In genomic region chr5:173331956-173332479, GRCh38 we compare ENCODE assay signal across 8 cellular contexts. TPM values are rescaled to one million over a fixed set of nuclear protein-coding genes. Genes with fewer than 3 reads are reported as not detected.
DNase-seq lines count a peak whose midpoint lies in the region; ATAC-seq and TF ChIP-seq lines count a peak whose summit lies in the region.

No MANE protein-coding gene starts in this region.

- H3K27ac ChIP-seq in IMR-90 (ENCODE audit: insufficient read depth, low read length) (no peak overlapping the region), Peyer's patch (no peak overlapping the region), thyroid gland (no peak overlapping the region)

- H2AK5ac ChIP-seq in IMR-90 (ENCODE audit: low read depth, low read length): peak overlapping the region; percentile 95

- peak overlapping the region; percentile 62 for H2AK9ac ChIP-seq in IMR-90 (replicated peaks; ENCODE audit: low read depth, low read length, poor library complexity)

- peak; percentile 86 for TF ChIP-seq CTCF in IMR-90 (conservative IDR thresholded peaks at IDR 0.05; ENCODE audit: low read depth, low read length)
- TF ChIP-seq CTCF in Peyer's patch (IDR thresholded peaks at IDR 0.05): peak in 5 of 6 experiments; percentile 39 to 82 (median 76)
- TF ChIP-seq CTCF in fibroblast of the aortic adventitia (IDR thresholded peaks at IDR 0.05; ENCODE audit: insufficient read depth, low read length): peak; percentile 90
- TF ChIP-seq CTCF in omental fat pad (IDR thresholded peaks at IDR 0.05): peak in 2 of 3 donors; percentile 75 to 92
- TF ChIP-seq CTCF in thyroid gland (IDR thresholded peaks at IDR 0.05): peak; percentile 87 to 98 (median 96)

- peak overlapping the region; percentile 91 for H2BK20ac ChIP-seq in IMR-90 (ENCODE audit: low read depth, low read length)

- peak overlapping the region in 1 of 2 donors; percentile 52 for H3K4me3 Mint-ChIP-seq in activated T-cell treated with anti-CD3 and anti-CD28 coated beads, Interleukin-2, amount 50 U/mL, for 72 hours

- peak overlapping the region; percentile 51; the same call in 1 of the 3 replicates for H2BK15ac ChIP-seq in IMR-90 (ENCODE audit: low read depth, low read length)

- H3K9ac ChIP-seq in IMR-90 (ENCODE audit: low read depth, low read length): no peak overlapping the region; the same call in 1 of the 2 replicates

- no peak overlapping the region for H2BK5ac ChIP-seq in IMR-90 (ENCODE audit: low read depth, low read length, poor library complexity, severe bottlenecking)

- 8% methylated on average over 5 of the region's 16 CpGs; no CpG with 5 or more reads in 1 of the 2 experiments for WGBS in IMR-90 (ENCODE audit: extremely low coverage in 2 of 2, insufficient read length in 1 of 2), 2 experiments
- 43 to 45% methylated on average over 15 to 16 of the region's 16 CpGs for WGBS in thyroid gland, 2 donors

- in situ Hi-C loops in IMR-90 (cut with MboI; ENCODE audit: low sequenced_read_pairs): no loop called here

- H3K79me1 ChIP-seq in IMR-90 (ENCODE audit: low read depth in 1 of 2, low read length in 2 of 2): peaks cover 0 to 23% of the 10 kb centered on the region in 2 experiments; a peak in 1 of 4 replicates

- peaks cover 48% of the 10 kb centered on the region for H3K27me3 Mint-ChIP-seq in activated T-cell treated with anti-CD3 and anti-CD28 coated beads, Interleukin-2, amount 50 U/mL, for 72 hours (ENCODE audit: low read depth)

- H3K27me3 ChIP-seq in IMR-90 (ENCODE audit: control insufficient read depth, insufficient read depth, low read length) (no peaks in the 10 kb centered on the region), Peyer's patch (peaks cover 0 to 15% of the 10 kb centered on the region in 2 donors), thyroid gland (no peaks in the 10 kb centered on the region)

- H3K4me3 ChIP-seq in IMR-90 (ENCODE audit: insufficient read depth, low read depth, low read length) (no peak overlapping the region), Peyer's patch (no peak overlapping the region), fibroblast of the aortic adventitia (ENCODE audit: low read depth, low read length) (no peak overlapping the region), thyroid gland (replicated peaks in 1 of 3) (no peak overlapping the region)

- dilution Hi-C loops in IMR-90 (cut with HindIII; ENCODE audit: low sequenced_read_pairs, unreplicated experiment): no loop called here

- H3K4me1 Mint-ChIP-seq in activated T-cell treated with anti-CD3 and anti-CD28 coated beads, Interleukin-2, amount 50 U/mL, for 72 hours (ENCODE audit: low read depth): peaks cover 15% of the 10 kb centered on the region

- H3K9me3 Mint-ChIP-seq in activated T-cell treated with anti-CD3 and anti-CD28 coated beads, Interleukin-2, amount 50 U/mL, for 72 hours: peaks cover 0 to 1% of the 10 kb centered on the region in 2 donors

- POLR2A ChIA-PET in IMR-90 (lab: Charles Lee; ENCODE audit: unreplicated experiment): no interaction called here

- H4K91ac ChIP-seq in IMR-90 (ENCODE audit: insufficient read depth, low read depth, low read length): peak overlapping the region; percentile 43

- peak; percentile 67 for ATAC-seq in GM21526 (IDR thresholded peaks at IDR 0.05; ENCODE audit: low FRiP score, unreplicated experiment)
- ATAC-seq in IMR-90 (ENCODE audit: low read depth): peak; percentile 11
- peak; percentile 63 to 71 for ATAC-seq in activated T-cell treated with anti-CD3 and anti-CD28 coated beads, Interleukin-2, amount 50 U/mL, for 72 hours (replicated peaks in 1 of 2)
- peak; percentile 92 for ATAC-seq in omental fat pad (ENCODE audit: low FRiP score)

- no peaks in the 10 kb centered on the region for H3K9me1 ChIP-seq in IMR-90 (ENCODE audit: insufficient read depth, low read length)

- peaks cover 11% of the 10 kb centered on the region for H4K20me1 ChIP-seq in IMR-90 (ENCODE audit: insufficient read depth, low read length)

- H3K27ac Mint-ChIP-seq in activated T-cell treated with anti-CD3 and anti-CD28 coated beads, Interleukin-2, amount 50 U/mL, for 72 hours: no peak overlapping the region

- intact Hi-C loops in IMR-90 (cut with micrococcal nuclease) (loop anchor here (1.0 kb wide), 1 partner anchor 38 kb away; no protein-coding TSS in a partner anchor), thyroid gland (cut with DNase I) (loop anchor here (1.0 kb wide), 1 partner anchor 38 kb away; no protein-coding TSS in a partner anchor)

- H3K36me3 ChIP-seq in IMR-90 (ENCODE audit: control insufficient read depth, insufficient read depth, low read length) (peaks cover 2% of the 10 kb centered on the region; the same call in 1 of the 2 replicates), Peyer's patch (no peaks in the 10 kb centered on the region), thyroid gland (no peaks in the 10 kb centered on the region)

- H3K36me3 Mint-ChIP-seq in activated T-cell treated with anti-CD3 and anti-CD28 coated beads, Interleukin-2, amount 50 U/mL, for 72 hours (ENCODE audit: insufficient read depth in 2 of 2): peaks cover 8 to 18% of the 10 kb centered on the region in 2 donors

- H3K18ac ChIP-seq in IMR-90 (ENCODE audit: low read depth, low read length): 0 out of 2 replicates have a peak overlapping the region, but pooled peaks have one; percentile 29

- H3K14ac ChIP-seq in IMR-90 (replicated peaks; ENCODE audit: low read depth, low read length): 0 out of 2 replicates have a peak overlapping the region, but pooled peaks have one; percentile 19

- H3K4me2 ChIP-seq in IMR-90 (ENCODE audit: low read depth, low read length): no peak overlapping the region

- CTCF ChIA-PET in IMR-90 (lab: Yijun Ruan, JAX): interaction anchor here (0.5 to 4.9 kb wide), 12 partner anchors 16 to 569 kb away, joined by 3 to 40 read pairs (median 3); no protein-coding TSS in a partner anchor

- H3K4ac ChIP-seq in IMR-90 (ENCODE audit: low read depth, low read length): peak overlapping the region; percentile 88

- BruUV-seq in IMR-90 (replicated peaks; lab: Mats Ljungman, UMichigan): no TSS peak

- peak overlapping the region; percentile 76 for H2BK120ac ChIP-seq in IMR-90 (ENCODE audit: low read depth, low read length)

- DNase-seq in DMS53 treated with DMSO at 0.1 percent for 48 hours (lab: John Stamatoyannopoulos, UW; ENCODE audit: unreplicated experiment) (peak; percentile 73), IMR-90 (peak; percentile 83), Peyer's patch (peak; percentile 42 to 77 (median 73)), fibroblast of the aortic adventitia (ENCODE audit: low read depth) (peak; percentile 81), omental fat pad (ENCODE audit: low spot score) (peak; percentile 82), thyroid gland (peak; percentile 91 to 92)
- peak; percentile 93 to 94 for DNase-seq in activated T-cell treated with anti-CD3 and anti-CD28 coated beads, Interleukin-2, amount 50 U/mL, for 72 hours

- no peak overlapping the region for H3K56ac ChIP-seq in IMR-90 (ENCODE audit: extremely low read depth, insufficient read depth, low read length)

- H2AFZ ChIP-seq in IMR-90 (replicated peaks; ENCODE audit: low read length, poor library complexity): peak overlapping the region; percentile 65

- TF ChIP-seq RAD21 in IMR-90 (IDR thresholded peaks at IDR 0.05; ENCODE audit: low read length): peak; percentile 91

- H3K4me1 ChIP-seq in IMR-90 (ENCODE audit: control insufficient read depth, insufficient read depth, low read length) (peaks cover 9% of the 10 kb centered on the region), Peyer's patch (peaks cover 0 to 30% (median 1%) of the 10 kb centered on the region in 4 donors), thyroid gland (peaks cover 23 to 29% of the 10 kb centered on the region in 2 donors)

- TF ChIP-seq POLR2A in IMR-90 (IDR thresholded peaks at IDR 0.05; ENCODE audit: low read depth, low read length) (no peak), Peyer's patch (IDR thresholded peaks at IDR 0.05) (no peak), thyroid gland (IDR thresholded peaks at IDR 0.05) (no peak)

- H3K9me3 ChIP-seq in IMR-90 (ENCODE audit: control insufficient read depth, insufficient read depth, low read length): no peaks in the 10 kb centered on the region
- no peaks in the 10 kb centered on the region for H3K9me3 ChIP-seq in Peyer's patch
- no peaks in the 10 kb centered on the region for H3K9me3 ChIP-seq in thyroid gland

- peak overlapping the region in 1 of 2 experiments; percentile 77; a peak in 2 of 4 replicates for H4K8ac ChIP-seq in IMR-90 (ENCODE audit: low read depth in 2 of 2, low read length in 2 of 2)

- 0 out of 2 replicates have a peak overlapping the region, but pooled peaks have one; percentile 37 for H3K23ac ChIP-seq in IMR-90 (ENCODE audit: low read depth, low read length)

- H4K5ac ChIP-seq in IMR-90 (ENCODE audit: low read depth, low read length): no peak overlapping the region

TF ChIP-seq in IMR-90, 13 proteins besides CTCF, POLR2A, EP300 and RAD21 (continues in another document):
- TF ChIP-seq RFX5 (IDR thresholded peaks at IDR 0.05; ENCODE audit: low read depth, low read length): no peak
- peak; percentile 84 for TF ChIP-seq SMC3 (IDR thresholded peaks at IDR 0.05; ENCODE audit: low read depth, low read length)
- TF ChIP-seq MAZ (IDR thresholded peaks at IDR 0.05; ENCODE audit: borderline replicate concordance, low read depth, low read length): no peak; the same call in 1 of the 2 replicates
- peak; percentile 93 for TF ChIP-seq MXI1 (IDR thresholded peaks at IDR 0.05; ENCODE audit: borderline replicate concordance, low read depth, low read length)
- no peak for TF ChIP-seq CEBPB (IDR thresholded peaks at IDR 0.05; ENCODE audit: low read depth, low read length)
- TF ChIP-seq ELK1 (IDR thresholded peaks at IDR 0.05; ENCODE audit: borderline replicate concordance, low read depth, low read length): no peak
- TF ChIP-seq MAFK (IDR thresholded peaks at IDR 0.05; ENCODE audit: low read depth, low read length): peak; percentile 42; the same call in 1 of the 2 replicates

RNA-seq across cellular contexts. Expression of gene STC2, which starts 3.8 kb away (rescaled TPM):
- total RNA-seq in IMR-90 (2012; rRNA removed) (87.5 and 259 TPM in 2 replicates), Peyer's patch (1 to 10 TPM in 2 of 4 donors, under 1 TPM in 2; 0.83 to 3.8 (median 1.7) TPM), fibroblast of the aortic adventitia (ENCODE audit: low replicate concordance) (48.3 and 400 TPM in 2 replicates), omental fat pad (10 to 100 TPM; 15.8 to 45.9 (median 29.1) TPM), thyroid gland (10 to 100 TPM in 2 of 4 donors, 1 to 10 TPM in 2; 3.8 to 12.0 (median 8.7) TPM)
- 157 and 270 TPM in 2 replicates for polyA plus RNA-seq in IMR-90 (2012; rRNA removed)
- 105 and 264 TPM in 2 replicates for polyA plus RNA-seq in IMR-90 (2012; cell fraction: cytosol; rRNA removed)
- 249 and 547 TPM in 2 replicates for polyA plus RNA-seq in IMR-90 (2012; cell fraction: nucleus; rRNA removed; ENCODE audit: low replicate concordance)
- 10 to 100 TPM; 44.5 to 59.3 TPM for total RNA-seq in activated T-cell treated with anti-CD3 and anti-CD28 coated beads, Interleukin-2, amount 50 U/mL, for 72 hours

Comparison
In these comparisons a context has a peak if more than half of its experiments do, and no peak if none do; other contexts are left out.
1. ATAC-seq: peak in every context shown above with its lines; median percentile 92 in omental fat pad; 67 in GM21526; 67 in activated T-cell treated with anti-CD3 and anti-CD28 coated beads, Interleukin-2, amount 50 U/mL, for 72 hours; 11 in IMR-90.